Comparison of ENCODE assay signal across 1 cellular context in genomic region chr17:40522961-40523310, GRCh38.
TF ChIP-seq lines count a peak whose summit lies in the region.

No MANE protein-coding gene starts in this region.

TF ChIP-seq in GM23338, 12 proteins besides CTCF, POLR2A, EP300 and RAD21 (continued from another document):
- TF ChIP-seq ZNF462 (CRISPR knock-in tag; IDR thresholded peaks at IDR 0.05) (no peak), CREB1 (CRISPR knock-in tag; IDR thresholded peaks at IDR 0.05; ENCODE audit: low read depth) (no peak), ETS1 (IDR thresholded peaks at IDR 0.05) (no peak), NANOG (IDR thresholded peaks at IDR 0.05; ENCODE audit: borderline replicate concordance) (no peak), EZH2 (IDR thresholded peaks at IDR 0.05; ENCODE audit: low read depth, unreplicated experiment) (no peak), POLR2AphosphoS5 (IDR thresholded peaks at IDR 0.05; ENCODE audit: low read depth) (no peak)
